Comparison of ENCODE assay signal across 9 cellular contexts in the genomic region with DNA sequence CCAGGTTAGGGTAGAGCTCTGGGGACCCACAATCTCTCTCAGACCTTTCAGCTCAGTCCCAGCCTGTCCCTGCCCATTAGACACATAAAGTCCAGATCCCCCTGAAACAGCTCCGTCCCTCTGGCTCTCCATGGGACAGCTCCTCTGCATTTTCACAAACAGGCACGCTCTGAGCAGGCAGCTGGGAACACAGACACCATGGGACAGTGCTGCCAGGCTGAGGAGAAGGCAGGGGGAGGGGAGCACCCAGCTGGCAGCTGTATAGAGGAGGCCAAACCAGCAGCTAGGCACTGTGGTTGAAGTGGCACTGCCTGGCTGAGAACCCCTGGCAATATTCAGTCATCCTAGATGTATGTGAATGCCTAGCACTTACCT. TPM values are rescaled to one million over a fixed set of nuclear protein-coding genes. Genes with fewer than 3 reads are reported as not detected.
A peak's percentile ranks its signal among the peaks of the same experiment; 100 is the strongest.
DNase-seq lines count a peak whose midpoint lies in the region; ATAC-seq, FAIRE-seq and TF ChIP-seq lines count a peak whose summit lies in the region.
"Had no signal": no experiment of that assay in that cellular context is flagged by ENCODE, and none has a peak within 500 bp of the region (broad histone marks: within the 10 kb centered on the region; RNA-seq: fewer than 3 reads in every experiment).

No MANE protein-coding gene starts in this region.

- POLR2A ChIA-PET in SK-N-SH (lab: Yijun Ruan, JAX), result interaction anchor here (1.0 kb wide), 1 partner anchor 35 kb away, joined by 3 read pairs; no protein-coding TSS in a partner anchor
- POLR2A ChIA-PET in activated CD8-positive, alpha-beta T cell treated with anti-CD3 and anti-CD28 coated beads, Interleukin-2, amount 10 ng/mL, durations not matched to agents 7 days and 5 days (lab: Charles Lee), result interaction anchor here (0.7 to 5.5 kb wide), 8 partner anchors 14 to 182 kb away, joined by 3 to 50 read pairs (median 4); partner anchors contain the start of genes H3-3A, PYCR2 and SRP9

- intact Hi-C loops in sciatic nerve (cut with DNase I), result no loop called here

- WGBS in SK-N-SH (ENCODE audit: low lambda C conversion rate), result no CpG with 5 or more reads among the region's 2 CpGs

- no peaks in the 10 kb centered on the region for H3K27me3 ChIP-seq in SK-N-SH (ENCODE audit: insufficient read depth)
- no peaks in the 10 kb centered on the region for H3K27me3 ChIP-seq in keratinocyte (ENCODE audit: control insufficient read depth, extremely low read depth, insufficient read depth, low read length)

- CTCF ChIA-PET in SK-N-SH (lab: Yijun Ruan, JAX), result interaction anchor here (3.9 kb wide), 1 partner anchor 405 kb away, joined by 21 read pairs; no protein-coding TSS in a partner anchor
- CTCF ChIA-PET in activated CD8-positive, alpha-beta T cell treated with anti-CD3 and anti-CD28 coated beads, Interleukin-2, amount 10 ng/mL, durations not matched to agents 7 days and 5 days (lab: Charles Lee), result interaction anchor here (0.6 to 8.0 kb wide), 8 partner anchors 10 to 405 kb away, joined by 3 to 63 read pairs (median 7); partner anchors contain the start of gene SRP9

- H3K4me1 ChIP-seq in SK-N-SH (ENCODE audit: control insufficient read depth in 1 of 2, insufficient read depth in 2 of 2, low read depth in 1 of 2, low read length in 1 of 2), result peaks cover 0 to 34% of the 10 kb centered on the region in 2 experiments; a peak in 1 of 4 replicates
- H3K4me1 ChIP-seq in keratinocyte (ENCODE audit: control insufficient read depth, extremely low read depth, insufficient read depth, low read length), result peaks cover 29% of the 10 kb centered on the region

- TF ChIP-seq CTCF in SK-N-SH (IDR thresholded peaks at IDR 0.05) (no peak), keratinocyte (optimal IDR thresholded peaks at IDR 0.05 in 1 of 3, IDR thresholded peaks at IDR 0.05 in 1 of 3, conservative IDR thresholded peaks at IDR 0.05 in 1 of 3; ENCODE audit: extremely low read depth in 1 of 3, insufficient read depth in 2 of 3, low read length in 3 of 3) (no peak)

- TF ChIP-seq RAD21 in SK-N-SH (IDR thresholded peaks at IDR 0.05; ENCODE audit: low read length), result no peak; the same call in 1 of the 2 replicates

- no peak for TF ChIP-seq EP300 in SK-N-SH (IDR thresholded peaks at IDR 0.05; ENCODE audit: borderline replicate concordance in 1 of 2, low read depth in 1 of 2, low read length in 1 of 2)

- H3K27ac Mint-ChIP-seq in activated CD8-positive, alpha-beta T cell treated with anti-CD3 and anti-CD28 coated beads, Interleukin-2, amount 10 ng/mL, durations not matched to agents 7 days and 5 days, result peak overlapping the region; percentile 92

- dilution Hi-C loops in keratinocyte (cut with MboI; ENCODE audit: extremely low pct_ligation_motif_present, low sequenced_read_pairs), result no loop called here

- H3K79me2 ChIP-seq in SK-N-SH (ENCODE audit: insufficient read depth) (peaks cover 7% of the 10 kb centered on the region; the same call in 1 of the 2 replicates), keratinocyte (ENCODE audit: control insufficient read depth, insufficient read depth, low read length) (peaks cover 7% of the 10 kb centered on the region)

- H2AFZ ChIP-seq in SK-N-SH (ENCODE audit: low read depth) (no peak overlapping the region), keratinocyte (ENCODE audit: control insufficient read depth, low read length) (no peak overlapping the region)

- H3K27ac ChIP-seq in SK-N-SH (ENCODE audit: low read depth in 2 of 2, low read length in 1 of 2), result no peak overlapping the region; a peak in 1 of 4 replicates
- no peak overlapping the region for H3K27ac ChIP-seq in keratinocyte (ENCODE audit: control insufficient read depth, insufficient read depth, low read length)
- peak overlapping the region; percentile 99 for H3K27ac ChIP-seq in substantia nigra (ENCODE audit: low read depth, low read length, poor library complexity, severe bottlenecking)

- peaks cover 72% of the 10 kb centered on the region for H3K4me1 Mint-ChIP-seq in activated CD8-positive, alpha-beta T cell treated with anti-CD3 and anti-CD28 coated beads, Interleukin-2, amount 10 ng/mL, durations not matched to agents 7 days and 5 days (ENCODE audit: low read depth)

- H3K4me3 ChIP-seq in SK-N-SH (ENCODE audit: low read depth in 2 of 2, low read length in 1 of 2) (no peak overlapping the region; a peak in 1 of 4 replicates), keratinocyte (ENCODE audit: control insufficient read depth in 2 of 3, extremely low read depth in 1 of 3, insufficient read depth in 2 of 3, low read depth in 1 of 3, low read length in 3 of 3) (no peak overlapping the region)

- peaks cover 41% of the 10 kb centered on the region for H3K36me3 Mint-ChIP-seq in activated CD8-positive, alpha-beta T cell treated with anti-CD3 and anti-CD28 coated beads, Interleukin-2, amount 10 ng/mL, durations not matched to agents 7 days and 5 days (ENCODE audit: low read depth)

- H3K27me3 Mint-ChIP-seq in activated CD8-positive, alpha-beta T cell treated with anti-CD3 and anti-CD28 coated beads, Interleukin-2, amount 10 ng/mL, durations not matched to agents 7 days and 5 days (ENCODE audit: low read depth), result peaks cover 8% of the 10 kb centered on the region

- ATAC-seq in SK-N-SH treated with all-trans-retinoic acid at 6 μM for 48 hours (no peak), sciatic nerve (no peak)
- no peak for ATAC-seq in activated CD8-positive, alpha-beta T cell treated with anti-CD3 and anti-CD28 coated beads, Interleukin-2, amount 10 ng/mL, durations not matched to agents 7 days and 5 days

- H4K20me1 ChIP-seq in SK-N-SH (ENCODE audit: insufficient read depth) (no peaks in the 10 kb centered on the region), keratinocyte (ENCODE audit: control insufficient read depth, extremely low read depth, insufficient read depth, low read length) (peaks cover 22% of the 10 kb centered on the region)

- no peak overlapping the region for H3K9ac ChIP-seq in SK-N-SH
- no peak overlapping the region for H3K9ac ChIP-seq in keratinocyte (ENCODE audit: control insufficient read depth, extremely low read depth, insufficient read depth, low read length)

- peaks cover 4% of the 10 kb centered on the region for H3F3A ChIP-seq in SK-N-SH (replicated peaks; ENCODE audit: insufficient read depth)

- H3K36me3 ChIP-seq in SK-N-SH (replicated peaks in 1 of 2; ENCODE audit: control insufficient read depth in 1 of 2, insufficient read depth in 2 of 2, low read length in 1 of 2), result no peaks in the 10 kb centered on the region
- H3K36me3 ChIP-seq in keratinocyte (ENCODE audit: control insufficient read depth in 2 of 2, extremely low read depth in 1 of 2, insufficient read depth in 2 of 2, low read length in 2 of 2), result peaks cover 3 to 4% of the 10 kb centered on the region in 2 experiments

- peak; percentile 55 for DNase-seq in SK-N-SH
- no peak for DNase-seq in activated CD8-positive, alpha-beta T cell treated with anti-CD3 and anti-CD28 coated beads, Interleukin-2, amount 10 ng/mL, durations not matched to agents 7 days and 5 days
- no peak for DNase-seq in keratinocyte (ENCODE audit: low read depth, low spot score)
- DNase-seq in substantia nigra (lab: John Stamatoyannopoulos, UW), result peak in 47 of 49 donors; percentile 21 to 87 (median 73)
- no peak for DNase-seq in NCI-H1105 treated with DMSO at 0.1 percent for 48 hours (lab: John Stamatoyannopoulos, UW)
- no peak for DNase-seq in sciatic nerve (ENCODE audit: low spot score)
- DNase-seq in MV-4-11 (lab: John Stamatoyannopoulos, UW), result no peak
- DNase-seq: NCI-H69 had no signal

- H3K9me3 Mint-ChIP-seq in activated CD8-positive, alpha-beta T cell treated with anti-CD3 and anti-CD28 coated beads, Interleukin-2, amount 10 ng/mL, durations not matched to agents 7 days and 5 days (ENCODE audit: insufficient read depth), result no peaks in the 10 kb centered on the region

- peak overlapping the region; percentile 87 for H3K4me3 Mint-ChIP-seq in activated CD8-positive, alpha-beta T cell treated with anti-CD3 and anti-CD28 coated beads, Interleukin-2, amount 10 ng/mL, durations not matched to agents 7 days and 5 days

- H3K4me2 ChIP-seq in SK-N-SH (no peak overlapping the region; the same call in 1 of the 2 replicates), keratinocyte (ENCODE audit: control insufficient read depth, extremely low read depth, insufficient read depth, low read depth, low read length) (peak overlapping the region; percentile 10)

- no peak for FAIRE-seq in keratinocyte (lab: Jason Lieb, UNC)

- no peaks in the 10 kb centered on the region for H3K9me3 ChIP-seq in SK-N-SH
- no peaks in the 10 kb centered on the region for H3K9me3 ChIP-seq in keratinocyte (ENCODE audit: control insufficient read depth, low read depth, low read length)

- no peaks in the 10 kb centered on the region for H3K9me2 ChIP-seq in SK-N-SH

- H3K9me1 ChIP-seq in keratinocyte (ENCODE audit: control insufficient read depth, extremely low read depth, insufficient read depth, low read length), result peaks cover 5% of the 10 kb centered on the region

RNA-seq across cellular contexts. Expression of gene TMEM63A, which starts 2.0 kb away (rescaled TPM):
- polyA plus RNA-seq in SK-N-SH (2012; rRNA removed) (13.5 and 18.5 TPM in 2 replicates), keratinocyte (15.7 to 18.7 TPM (median 16.5 TPM) in 3 replicates)
- polyA plus RNA-seq in SK-N-SH (2012; cell fraction: cytosol; rRNA removed), result 3.2 and 5.1 TPM in 2 replicates
- 83.1 and 85.6 TPM in 2 replicates for polyA plus RNA-seq in SK-N-SH (2012; cell fraction: nucleus; rRNA removed)
- total RNA-seq in activated CD8-positive, alpha-beta T cell treated with anti-CD3 and anti-CD28 coated beads, Interleukin-2, amount 10 ng/mL, durations not matched to agents 7 days and 5 days, result 10 to 100 TPM; 83.5 to 85.8 TPM
- 8.0 TPM for polyA plus RNA-seq in keratinocyte (2011; ENCODE audit: low read depth)
- polyA plus RNA-seq in keratinocyte (2011; cell fraction: cytosol; rRNA removed), result 4.9 and 5.4 TPM in 2 replicates
- polyA plus RNA-seq in keratinocyte (2011; cell fraction: nucleus; rRNA removed), result 88.1 and 97.5 TPM in 2 replicates
- polyA plus RNA-seq in keratinocyte (2012; ENCODE audit: low replicate concordance), result 9.8 and 12.6 TPM in 2 replicates
- polyA minus RNA-seq in keratinocyte, result 20.5 to 37.5 TPM (median 37.3 TPM) in 3 replicates
- polyA minus RNA-seq in keratinocyte (2011; cell fraction: cytosol; rRNA and poly(A)+ RNA removed), result 8.8 TPM
- polyA minus RNA-seq in keratinocyte (2011; cell fraction: nucleus; rRNA and poly(A)+ RNA removed), result 30.6 and 41.7 TPM in 2 replicates
- total RNA-seq in sciatic nerve, result 95.7 TPM

RNA-seq across cellular contexts. Expression of gene LEFTY1, which starts 8.7 kb away (rescaled TPM):
- polyA plus RNA-seq in SK-N-SH (2012; rRNA removed) (0.05 and 0.07 TPM in 2 replicates), keratinocyte (not detected in 3 replicates)
- 0.04 and 0.05 TPM in 2 replicates for polyA plus RNA-seq in SK-N-SH (2012; cell fraction: cytosol; rRNA removed)
- 0.33 and 0.50 TPM in 2 replicates for polyA plus RNA-seq in SK-N-SH (2012; cell fraction: nucleus; rRNA removed)
- total RNA-seq in activated CD8-positive, alpha-beta T cell treated with anti-CD3 and anti-CD28 coated beads, Interleukin-2, amount 10 ng/mL, durations not matched to agents 7 days and 5 days, result not detected
- polyA plus RNA-seq in keratinocyte (2011; ENCODE audit: low read depth), result not detected
- polyA plus RNA-seq in keratinocyte (2011; cell fraction: cytosol; rRNA removed), result not detected in 2 replicates
- not detected in 2 replicates for polyA plus RNA-seq in keratinocyte (2011; cell fraction: nucleus; rRNA removed)
- not detected in 2 replicates for polyA plus RNA-seq in keratinocyte (2012; ENCODE audit: low replicate concordance)
- polyA minus RNA-seq in keratinocyte, result not detected in 3 replicates
- polyA minus RNA-seq in keratinocyte (2011; cell fraction: cytosol; rRNA and poly(A)+ RNA removed), result not detected
- polyA minus RNA-seq in keratinocyte (2011; cell fraction: nucleus; rRNA and poly(A)+ RNA removed), result not detected in 2 replicates
- 0.89 TPM for total RNA-seq in sciatic nerve

RNA-seq across cellular contexts. Expression of gene PYCR2, which starts 43.9 kb away (rescaled TPM):
- polyA plus RNA-seq in SK-N-SH (2012; rRNA removed) (95.3 and 124 TPM in 2 replicates), keratinocyte (45.5 to 62.3 TPM (median 49.5 TPM) in 3 replicates)
- 49.6 and 70.6 TPM in 2 replicates for polyA plus RNA-seq in SK-N-SH (2012; cell fraction: cytosol; rRNA removed)
- polyA plus RNA-seq in SK-N-SH (2012; cell fraction: nucleus; rRNA removed), result 175 and 177 TPM in 2 replicates
- total RNA-seq in activated CD8-positive, alpha-beta T cell treated with anti-CD3 and anti-CD28 coated beads, Interleukin-2, amount 10 ng/mL, durations not matched to agents 7 days and 5 days, result 100 to 1,000 TPM; 122 to 126 TPM
- 14.6 TPM for polyA plus RNA-seq in keratinocyte (2011; ENCODE audit: low read depth)
- 33.5 and 60.9 TPM in 2 replicates for polyA plus RNA-seq in keratinocyte (2011; cell fraction: cytosol; rRNA removed)
- 86.7 and 102 TPM in 2 replicates for polyA plus RNA-seq in keratinocyte (2011; cell fraction: nucleus; rRNA removed)
- polyA plus RNA-seq in keratinocyte (2012; ENCODE audit: low replicate concordance), result 27.2 and 63.9 TPM in 2 replicates
- polyA minus RNA-seq in keratinocyte, result 34.3 to 67.8 TPM (median 43.6 TPM) in 3 replicates
- 48.7 TPM for polyA minus RNA-seq in keratinocyte (2011; cell fraction: cytosol; rRNA and poly(A)+ RNA removed)
- 23.7 and 24.9 TPM in 2 replicates for polyA minus RNA-seq in keratinocyte (2011; cell fraction: nucleus; rRNA and poly(A)+ RNA removed)
- total RNA-seq in sciatic nerve, result 52.2 TPM

Comparison
In these comparisons a context has a peak if more than half of its experiments do, and no peak if none do; other contexts are left out.
1. DNase-seq: peak in SK-N-SH (single experiment) and substantia nigra (47 of 49); none in activated CD8-positive, alpha-beta T cell treated with anti-CD3 and anti-CD28 coated beads, Interleukin-2, amount 10 ng/mL, durations not matched to agents 7 days and 5 days (single experiment), keratinocyte (single experiment), NCI-H1105 treated with DMSO at 0.1 percent for 48 hours (single experiment), sciatic nerve (single experiment) and MV-4-11 (single experiment).